8 cellular contexts compared by ENCODE assay signal in genomic region chr17:44708401-44709263, GRCh38. TPM values are rescaled to one million over a fixed set of nuclear protein-coding genes. Genes with fewer than 3 reads are reported as not detected.
A peak's percentile ranks its signal among the peaks of the same experiment; 100 is the strongest.
DNase-seq lines count a peak whose midpoint lies in the region; ATAC-seq, FAIRE-seq and TF ChIP-seq lines count a peak whose summit lies in the region.

A gene with protein sequence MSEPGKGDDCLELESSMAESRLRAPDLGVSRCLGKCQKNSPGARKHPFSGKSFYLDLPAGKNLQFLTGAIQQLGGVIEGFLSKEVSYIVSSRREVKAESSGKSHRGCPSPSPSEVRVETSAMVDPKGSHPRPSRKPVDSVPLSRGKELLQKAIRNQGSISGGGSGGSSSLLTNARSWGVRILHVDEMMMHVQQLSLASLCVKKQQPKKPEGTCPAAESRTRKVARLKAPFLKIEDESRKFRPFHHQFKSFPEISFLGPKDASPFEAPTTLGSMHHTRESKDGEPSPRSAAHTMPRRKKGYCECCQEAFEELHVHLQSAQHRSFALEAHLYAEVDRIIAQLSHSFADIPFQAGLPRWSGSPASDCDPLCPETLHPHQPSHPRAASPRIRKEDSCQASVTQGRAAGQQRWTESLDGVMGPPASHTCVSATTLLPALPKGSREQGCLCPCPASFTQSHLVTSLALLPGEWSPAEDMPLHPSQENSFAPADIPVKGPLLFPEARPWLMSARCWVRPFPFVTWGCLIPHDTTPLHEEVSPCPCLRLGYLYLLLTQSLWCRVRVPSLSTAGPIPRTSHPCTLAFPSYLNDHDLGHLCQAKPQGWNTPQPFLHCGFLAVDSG (plus strand): TSS chr17:44708665. CDS start chr17:44708821, 156 bp downstream.

- H3K79me2 ChIP-seq in MM.1S (ENCODE audit: low read length), result peaks cover 13% of the 10 kb centered on the region
- H3K79me2 ChIP-seq in neural cell (replicated peaks; ENCODE audit: insufficient read depth, low read length), result peaks cover 10% of the 10 kb centered on the region

- peak; percentile 54 for ATAC-seq in GM18909 (IDR thresholded peaks at IDR 0.05; ENCODE audit: poor library complexity, unreplicated experiment)
- peak; percentile 72 for ATAC-seq in stimulated activated naive CD8-positive, alpha-beta T cell treated with anti-CD3 and anti-CD28 coated beads, Interleukin-15, Interleukin-2, amounts not matched to agents 100 U/mL and 50 U/mL, for 24 hours

- H3K4me3 ChIP-seq in MM.1S (ENCODE audit: low read length) (peak within 1 kb of the TSS; percentile 93), foreskin fibroblast (ENCODE audit: low read depth in 1 of 2, low read length in 2 of 2) (peak within 1 kb of the TSS; percentile 92 to 99), neural cell (ENCODE audit: low read length) (peak within 1 kb of the TSS; percentile 77)

- H3F3A ChIP-seq in MM.1S (ENCODE audit: insufficient read depth, low read length) (no peaks in the 10 kb centered on the region), neural cell (ENCODE audit: insufficient read depth, low read length, poor library complexity, severe bottlenecking) (no peaks in the 10 kb centered on the region)

- DNase-seq in MM.1S (peak; percentile 88), foreskin fibroblast (peak; percentile 93 to 96)
- peak; percentile 68 for DNase-seq in activated T-helper 9 cell treated with anti-CD3 and anti-CD28 coated beads, Interleukin-2, amount 50 U/mL, for 16 hours (ENCODE audit: low read depth)
- peak; percentile 83 for DNase-seq in stimulated activated naive CD8-positive, alpha-beta T cell treated with anti-CD3 and anti-CD28 coated beads, Interleukin-15, Interleukin-2, amounts not matched to agents 100 U/mL and 50 U/mL, for 24 hours

- peak; percentile 75 for TF ChIP-seq POLR2A in Raji (IDR thresholded peaks at IDR 0.05; ENCODE audit: insufficient read depth, low read depth, low read length)

- peak within 1 kb of the TSS; percentile 63 for H3K9ac ChIP-seq in MM.1S (ENCODE audit: low read length)
- H3K9ac ChIP-seq in neural cell (ENCODE audit: low read length), result peak within 1 kb of the TSS; percentile 71

- H3K9me3 ChIP-seq in MM.1S (replicated peaks; ENCODE audit: insufficient read depth, low read length) (no peaks in the 10 kb centered on the region), neural cell (ENCODE audit: low read length) (no peaks in the 10 kb centered on the region)

- peak; percentile 64 for TF ChIP-seq EP300 in neural cell (conservative IDR thresholded peaks at IDR 0.05; ENCODE audit: poor library complexity, severe bottlenecking)

- peaks cover 9% of the 10 kb centered on the region for H3K4me1 ChIP-seq in MM.1S (ENCODE audit: low read length)

- peak; percentile 43 for FAIRE-seq in A204.1 (lab: Jason Lieb, UNC)

- H3K9me2 ChIP-seq in MM.1S (replicated peaks; ENCODE audit: insufficient read depth, low read length), result no peaks in the 10 kb centered on the region
- H3K9me2 ChIP-seq in neural cell (ENCODE audit: insufficient read depth, low read length), result no peaks in the 10 kb centered on the region

- H3K36me3 ChIP-seq in MM.1S (replicated peaks; ENCODE audit: insufficient read depth, low read length) (no peaks in the 10 kb centered on the region), neural cell (ENCODE audit: insufficient read depth, low read length) (no peaks in the 10 kb centered on the region)

- TF ChIP-seq RAD21 in neural cell (conservative IDR thresholded peaks at IDR 0.05), result peak; percentile 22

- H4K20me1 ChIP-seq in MM.1S (ENCODE audit: insufficient read depth, low read length), result no peaks in the 10 kb centered on the region
- no peaks in the 10 kb centered on the region for H4K20me1 ChIP-seq in neural cell (ENCODE audit: insufficient read depth)

- TF ChIP-seq CTCF in MM.1S (IDR thresholded peaks at IDR 0.05; ENCODE audit: low read length) (no peak), foreskin fibroblast (IDR thresholded peaks at IDR 0.05; ENCODE audit: low read depth, low read length) (no peak), neural cell (IDR thresholded peaks at IDR 0.05; ENCODE audit: poor library complexity, severe bottlenecking) (peak; percentile 34)

- H3K4me2 ChIP-seq in MM.1S (ENCODE audit: low read depth, low read length) (peak within 1 kb of the TSS; percentile 88), neural cell (ENCODE audit: low read length) (peak within 1 kb of the TSS; percentile 84)

- H3K27me3 ChIP-seq in MM.1S (replicated peaks; ENCODE audit: insufficient read depth, low read length) (no peaks in the 10 kb centered on the region), neural cell (ENCODE audit: insufficient read depth, low read depth, low read length) (no peaks in the 10 kb centered on the region)

- H3K27ac ChIP-seq in MM.1S (ENCODE audit: low read length), result peak within 1 kb of the TSS; percentile 12; the same call in 1 of the 2 replicates
- H3K27ac ChIP-seq in neural cell (ENCODE audit: low read length), result peak within 1 kb of the TSS; percentile 77

- H2AFZ ChIP-seq in MM.1S (ENCODE audit: low read length) (peak within 1 kb of the TSS; percentile 98), neural cell (ENCODE audit: low read depth, low read length) (peak within 1 kb of the TSS; percentile 97)

TF ChIP-seq in neural cell, 6 proteins besides CTCF, POLR2A, EP300 and RAD21:
- TF ChIP-seq REST (IDR thresholded peaks at IDR 0.05; ENCODE audit: borderline replicate concordance) (peak; percentile 60), SMC3 (conservative IDR thresholded peaks at IDR 0.05; ENCODE audit: poor library complexity) (peak; percentile 8), POLR2AphosphoS5 (IDR thresholded peaks at IDR 0.05) (peak; percentile 63), EZH2 (IDR thresholded peaks at IDR 0.05; ENCODE audit: borderline replicate concordance, insufficient read depth, low read length, poor library complexity, severe bottlenecking) (no peak), MXI1 (conservative IDR thresholded peaks at IDR 0.05; ENCODE audit: poor library complexity, severe bottlenecking) (peak; percentile 93), TAF1 (IDR thresholded peaks at IDR 0.05; ENCODE audit: low read depth) (peak; percentile 70)

RNA-seq across cellular contexts. Expression of the gene that starts here (rescaled TPM):
- 10.7 and 15.2 TPM in 2 replicates for polyA plus RNA-seq in neural cell
- polyA minus RNA-seq in neural cell, result 8.0 and 9.0 TPM in 2 replicates

Comparison
In these comparisons a context has a peak if more than half of its experiments do, and no peak if none do; other contexts are left out.
1. Peak in every context shown above with its lines: DNase-seq, ATAC-seq, H3K4me3 ChIP-seq and H3K27ac ChIP-seq.